15 cellular contexts compared by ENCODE assay signal in the genomic region with DNA sequence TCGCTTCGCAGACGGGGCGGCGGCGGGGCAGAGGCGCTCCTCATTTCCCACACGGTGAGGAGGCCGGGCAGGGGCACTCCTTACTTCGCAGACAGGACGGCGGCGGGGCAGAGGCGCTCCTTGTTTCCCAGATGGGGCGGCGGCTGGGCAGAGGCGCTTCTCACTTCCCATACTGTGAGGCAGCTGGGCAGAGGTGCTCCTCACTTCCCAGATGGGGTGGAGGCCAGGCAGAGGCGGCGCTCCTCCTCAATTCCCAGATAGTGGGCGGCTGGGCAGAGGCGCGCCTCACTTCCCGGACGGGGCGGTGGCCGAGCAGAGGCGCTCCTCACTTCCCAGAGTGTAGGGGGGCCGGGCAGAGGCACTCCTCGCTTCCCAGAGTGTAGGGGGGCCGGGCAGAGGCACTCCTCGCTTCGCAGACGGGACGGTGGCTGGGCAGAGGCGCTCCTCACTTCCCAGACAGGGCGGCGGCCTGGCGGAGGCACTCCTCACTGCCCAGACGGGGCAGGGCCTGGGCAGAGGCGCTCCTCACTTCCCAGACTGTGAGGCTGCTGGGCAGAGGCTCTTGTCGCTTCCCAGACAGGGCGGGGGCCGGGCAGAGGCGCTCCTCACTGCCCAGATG. TPM values are rescaled to one million over a fixed set of nuclear protein-coding genes. Genes with fewer than 3 reads are reported as not detected.
DNase-seq lines count a peak whose midpoint lies in the region; ATAC-seq, FAIRE-seq and TF ChIP-seq lines count a peak whose summit lies in the region.
"Had no signal": no experiment of that assay in that cellular context is flagged by ENCODE, and none has a peak within 500 bp of the region (broad histone marks: within the 10 kb centered on the region; RNA-seq: fewer than 3 reads in every experiment).

No MANE protein-coding gene starts in this region.

- no peak overlapping the region for H3K27ac ChIP-seq in right lobe of liver
- H3K27ac ChIP-seq in HepG2 (ENCODE audit: extremely low read length, insufficient read depth, low read length) = no peak overlapping the region
- H3K27ac ChIP-seq: BLaER1 had no signal

- in situ Hi-C loops in HepG2 (cut with HindIII; ENCODE audit: extremely low pct_ligation_motif_present, low pct_unique_long_range_greater_than_20kb) = no loop called here
- in situ Hi-C loops in G401 (cut with HindIII; ENCODE audit: low sequenced_read_pairs) = no loop called here

- no peak overlapping the region for H2AFZ ChIP-seq in HepG2 (ENCODE audit: low read length)

- H3K4me3 ChIP-seq in right lobe of liver (no peak overlapping the region), HepG2 (replicated peaks in 1 of 3; ENCODE audit: insufficient read depth in 1 of 3, low read depth in 2 of 3, low read length in 3 of 3) (no peak overlapping the region)
- H3K4me3 ChIP-seq: BLaER1 had no signal

- H3K79me2 ChIP-seq in HepG2 (ENCODE audit: insufficient read depth, low read length) = peaks cover 22% of the 10 kb centered on the region

- H3K9me3 ChIP-seq in right lobe of liver (no peaks in the 10 kb centered on the region), HepG2 (ENCODE audit: low read length) (no peaks in the 10 kb centered on the region)

- CTCF ChIA-PET in HepG2 (lab: Yijun Ruan, JAX; ENCODE audit: low intra/inter-chr PET ratio, low total read pairs) = no interaction called here

- H3K27me3 ChIP-seq in right lobe of liver (no peaks in the 10 kb centered on the region), HepG2 (ENCODE audit: control insufficient read depth in 1 of 2, insufficient read depth in 2 of 2, low read length in 2 of 2) (no peaks in the 10 kb centered on the region)
- H3K27me3 ChIP-seq: BLaER1 had no signal

- BruUV-seq in HepG2 (replicated peaks; lab: Mats Ljungman, UMichigan) = no TSS peak

- POLR2A ChIA-PET in HepG2 (lab: Yijun Ruan, JAX) = no interaction called here

- H3K36me3 ChIP-seq in right lobe of liver (no peaks in the 10 kb centered on the region), HepG2 (replicated peaks in 1 of 2; ENCODE audit: control insufficient read depth in 1 of 2, insufficient read depth in 2 of 2, low read length in 2 of 2) (no peaks in the 10 kb centered on the region; a peak in 1 of 5 replicates)

- TF ChIP-seq RAD21 in HepG2 (CRISPR knock-in tag; IDR thresholded peaks at IDR 0.05) = no peak

- no peak overlapping the region for H3K4me2 ChIP-seq in HepG2 (ENCODE audit: low read depth, low read length)
- H3K4me2 ChIP-seq: BLaER1 had no signal

- intact Hi-C loops in right lobe of liver (cut with DNase I) (no loop called here), HepG2 (cut with micrococcal nuclease; ENCODE audit: unreplicated experiment) (no loop called here), sciatic nerve (cut with DNase I) (no loop called here)

- H4K20me1 ChIP-seq in HepG2 (ENCODE audit: insufficient read depth, low read length) = peaks cover 15% of the 10 kb centered on the region
- H4K20me1 ChIP-seq: BLaER1 had no signal

- TF ChIP-seq POLR2A in right lobe of liver (IDR thresholded peaks at IDR 0.05) (no peak), HepG2 (IDR thresholded peaks at IDR 0.05; ENCODE audit: insufficient read depth in 1 of 2, low read depth in 2 of 2, low read length in 2 of 2) (no peak)

- FAIRE-seq in HepG2 (lab: Jason Lieb, UNC) = no peak

- no peak overlapping the region for H3K9ac ChIP-seq in HepG2 (ENCODE audit: insufficient read depth, low read depth, low read length)
- H3K9ac ChIP-seq: BLaER1 had no signal

- DNase-seq in activated CD8-positive, alpha-beta memory T cell treated with anti-CD3 and anti-CD28 coated beads, Interleukin-2, amount 50 U/mL, for 4 hours = peak; percentile 15
- DNase-seq in activated CD8-positive, alpha-beta memory T cell treated with anti-CD3 and anti-CD28 coated beads, Interleukin-2, amount 50 U/mL, for 48 hours = no peak
- DNase-seq in right lobe of liver = peak in 2 of 3 donors; percentile 16 to 46
- no peak for DNase-seq in HepG2 (ENCODE audit: low spot score)
- DNase-seq in sciatic nerve (ENCODE audit: low spot score) = no peak
- no peak for DNase-seq in G401 (ENCODE audit: low spot score)
- DNase-seq: 8988T; AML-193; CD4-positive, CD25-positive, alpha-beta regulatory T cell; DND-41; GF-D8; HCEC 1CT; HFFc6 had no signal

- whole genome bisulfite sequencing in right lobe of liver (ENCODE audit: insufficient coverage, low coverage, low lambda C conversion rate, missing lambda C conversion rate) = 80% methylated on average over 1 of the region's 44 CpGs
- 94% methylated on average over 33 of the region's 44 CpGs for WGBS in HepG2 (ENCODE audit: low lambda C conversion rate)

- ATAC-seq in right lobe of liver (no peak), HepG2 (no peak), sciatic nerve (peak; percentile 20), GM21723 (IDR thresholded peaks at IDR 0.05; ENCODE audit: unreplicated experiment) (no peak)

- H3K4me1 ChIP-seq in right lobe of liver (peaks cover 0 to 20% (median 4%) of the 10 kb centered on the region in 4 donors), HepG2 (ENCODE audit: insufficient read depth, low read length) (peaks cover 16% of the 10 kb centered on the region)
- H3K4me1 ChIP-seq: BLaER1 had no signal

- no peak for TF ChIP-seq CTCF in right lobe of liver (IDR thresholded peaks at IDR 0.05)
- TF ChIP-seq CTCF in HepG2 (CRISPR knock-in tag; IDR thresholded peaks at IDR 0.05) = no peak

- TF ChIP-seq EP300 in HepG2 (IDR thresholded peaks at IDR 0.05; ENCODE audit: low read depth in 2 of 2, low read length in 2 of 2) (no peak), HepG2 (CRISPR knock-in tag; IDR thresholded peaks at IDR 0.05; ENCODE audit: borderline replicate concordance) (no peak)

TF ChIP-seq in HepG2, 621 proteins besides CTCF, POLR2A, EP300 and RAD21 (continues in another document):
- no peak for TF ChIP-seq ZSCAN12 (CRISPR knock-in tag; IDR thresholded peaks at IDR 0.05)
- TF ChIP-seq, protein P1, sequence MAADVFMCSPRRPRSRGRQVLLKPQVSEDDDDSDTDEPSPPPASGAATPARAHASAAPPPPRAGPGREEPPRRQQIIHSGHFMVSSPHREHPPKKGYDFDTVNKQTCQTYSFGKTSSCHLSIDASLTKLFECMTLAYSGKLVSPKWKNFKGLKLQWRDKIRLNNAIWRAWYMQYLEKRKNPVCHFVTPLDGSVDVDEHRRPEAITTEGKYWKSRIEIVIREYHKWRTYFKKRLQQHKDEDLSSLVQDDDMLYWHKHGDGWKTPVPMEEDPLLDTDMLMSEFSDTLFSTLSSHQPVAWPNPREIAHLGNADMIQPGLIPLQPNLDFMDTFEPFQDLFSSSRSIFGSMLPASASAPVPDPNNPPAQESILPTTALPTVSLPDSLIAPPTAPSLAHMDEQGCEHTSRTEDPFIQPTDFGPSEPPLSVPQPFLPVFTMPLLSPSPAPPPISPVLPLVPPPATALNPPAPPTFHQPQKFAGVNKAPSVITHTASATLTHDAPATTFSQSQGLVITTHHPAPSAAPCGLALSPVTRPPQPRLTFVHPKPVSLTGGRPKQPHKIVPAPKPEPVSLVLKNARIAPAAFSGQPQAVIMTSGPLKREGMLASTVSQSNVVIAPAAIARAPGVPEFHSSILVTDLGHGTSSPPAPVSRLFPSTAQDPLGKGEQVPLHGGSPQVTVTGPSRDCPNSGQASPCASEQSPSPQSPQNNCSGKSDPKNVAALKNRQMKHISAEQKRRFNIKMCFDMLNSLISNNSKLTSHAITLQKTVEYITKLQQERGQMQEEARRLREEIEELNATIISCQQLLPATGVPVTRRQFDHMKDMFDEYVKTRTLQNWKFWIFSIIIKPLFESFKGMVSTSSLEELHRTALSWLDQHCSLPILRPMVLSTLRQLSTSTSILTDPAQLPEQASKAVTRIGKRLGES (CRISPR knock-in tag; IDR thresholded peaks at IDR 0.05; ENCODE audit: borderline replicate concordance) = no peak
- TF ChIP-seq, protein P2, sequence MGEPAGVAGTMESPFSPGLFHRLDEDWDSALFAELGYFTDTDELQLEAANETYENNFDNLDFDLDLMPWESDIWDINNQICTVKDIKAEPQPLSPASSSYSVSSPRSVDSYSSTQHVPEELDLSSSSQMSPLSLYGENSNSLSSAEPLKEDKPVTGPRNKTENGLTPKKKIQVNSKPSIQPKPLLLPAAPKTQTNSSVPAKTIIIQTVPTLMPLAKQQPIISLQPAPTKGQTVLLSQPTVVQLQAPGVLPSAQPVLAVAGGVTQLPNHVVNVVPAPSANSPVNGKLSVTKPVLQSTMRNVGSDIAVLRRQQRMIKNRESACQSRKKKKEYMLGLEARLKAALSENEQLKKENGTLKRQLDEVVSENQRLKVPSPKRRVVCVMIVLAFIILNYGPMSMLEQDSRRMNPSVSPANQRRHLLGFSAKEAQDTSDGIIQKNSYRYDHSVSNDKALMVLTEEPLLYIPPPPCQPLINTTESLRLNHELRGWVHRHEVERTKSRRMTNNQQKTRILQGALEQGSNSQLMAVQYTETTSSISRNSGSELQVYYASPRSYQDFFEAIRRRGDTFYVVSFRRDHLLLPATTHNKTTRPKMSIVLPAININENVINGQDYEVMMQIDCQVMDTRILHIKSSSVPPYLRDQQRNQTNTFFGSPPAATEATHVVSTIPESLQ (CRISPR knock-in tag; conservative IDR thresholded peaks at IDR 0.05) = no peak

RNA-seq across cellular contexts. Expression of gene ZEB1, which starts 43.1 kb away (rescaled TPM):
- total RNA-seq in right lobe of liver (10 to 100 TPM in 5 of 6 experiments, 1 to 10 TPM in 1; 10.0 to 17.6 (median 13.6) TPM), HepG2 (2016; rRNA removed; fragmentation: Illumina TruSeq; extraction: Trizol) (18.0 and 24.7 TPM in 2 replicates), sciatic nerve (187 TPM)
- 73.2 and 85.5 TPM in 2 replicates for total RNA-seq in HepG2 (2016; cell fraction: cytosol; rRNA removed; fragmentation: Illumina TruSeq; extraction: Trizol; ENCODE audit: low read depth)
- total RNA-seq in HepG2 (2016; cell fraction: insoluble cytoplasmic fraction; rRNA removed; fragmentation: Illumina TruSeq; extraction: Trizol) = 16.1 and 19.9 TPM in 2 replicates
- 20.1 and 23.3 TPM in 2 replicates for total RNA-seq in HepG2 (2016; cell fraction: membrane; rRNA removed; fragmentation: Illumina TruSeq; extraction: Trizol)
- 34.1 and 37.0 TPM in 2 replicates for total RNA-seq in HepG2 (2016; cell fraction: nucleus; rRNA removed; fragmentation: Illumina TruSeq; extraction: Trizol)
- 8.3 and 9.6 TPM in 2 replicates for polyA plus RNA-seq in HepG2 (2011; rRNA removed)
- 3.6 and 5.9 TPM in 2 replicates for polyA plus RNA-seq in HepG2 (2011; cell fraction: cytosol; rRNA removed)
- polyA plus RNA-seq in HepG2 (2011; cell fraction: nucleus; rRNA removed) = 7.5 and 8.9 TPM in 2 replicates
- polyA plus RNA-seq in HepG2 (2012) = 10.1 and 15.2 TPM in 2 replicates
- 0.21 and 0.23 TPM in 2 replicates for polyA plus RNA-seq in HepG2 (2016; cell fraction: cytosol; fragmentation: Illumina TruSeq; extraction: Trizol; ENCODE audit: low read depth)
- polyA plus RNA-seq in HepG2 (2016; cell fraction: insoluble cytoplasmic fraction; fragmentation: Illumina TruSeq; extraction: Trizol; ENCODE audit: low read depth) = 9.3 and 9.7 TPM in 2 replicates
- polyA plus RNA-seq in HepG2 (2016; cell fraction: membrane; fragmentation: Illumina TruSeq; extraction: Trizol; ENCODE audit: low read depth) = 0.95 and 1.2 TPM in 2 replicates
- polyA plus RNA-seq in HepG2 (2016; cell fraction: nucleus; fragmentation: Illumina TruSeq; extraction: Trizol; ENCODE audit: insufficient read depth, low read depth) = 12.4 and 14.4 TPM in 2 replicates
- 12.9 and 14.6 TPM in 2 replicates for polyA minus RNA-seq in HepG2 (2011; rRNA and poly(A)+ RNA removed; ENCODE audit: low replicate concordance)
- polyA minus RNA-seq in HepG2 (2011; cell fraction: cytosol; rRNA and poly(A)+ RNA removed) = 15.5 and 18.0 TPM in 2 replicates
- polyA minus RNA-seq in HepG2 (2011; cell fraction: nucleus; rRNA and poly(A)+ RNA removed) = 102 and 117 TPM in 2 replicates
- 25.3 and 32.9 TPM in 2 replicates for total RNA-seq in G401 (2014; rRNA removed; shearing (Covaris generic))

Comparison
In these comparisons a context has a peak if more than half of its experiments do, and no peak if none do; other contexts are left out.
1. DNase-seq: peak in activated CD8-positive, alpha-beta memory T cell treated with anti-CD3 and anti-CD28 coated beads, Interleukin-2, amount 50 U/mL, for 4 hours (single experiment) and right lobe of liver (2 of 3); none in activated CD8-positive, alpha-beta memory T cell treated with anti-CD3 and anti-CD28 coated beads, Interleukin-2, amount 50 U/mL, for 48 hours (single experiment), HepG2 (single experiment), sciatic nerve (single experiment) and G401 (single experiment).